In genomic region chr17:11935734-11936406, GRCh38 we compare ENCODE assay signal across 1 cellular context.
A peak's percentile ranks its signal among the peaks of the same experiment; 100 is the strongest.
TF ChIP-seq lines count a peak whose summit lies in the region.

No MANE protein-coding gene starts in this region.

TF ChIP-seq in H1, 55 proteins besides CTCF, POLR2A, EP300 and RAD21 (continued from another document):
- TF ChIP-seq CHD7 (IDR thresholded peaks at IDR 0.05; ENCODE audit: insufficient replicate concordance, low read length) (peak; percentile 54), JUND (IDR thresholded peaks at IDR 0.05; ENCODE audit: low read length) (no peak), TCF12 (IDR thresholded peaks at IDR 0.05; ENCODE audit: low read depth, low read length) (no peak), ASH2L (IDR thresholded peaks at IDR 0.05; ENCODE audit: low read length) (no peak), CBX5 (IDR thresholded peaks at IDR 0.05; ENCODE audit: low read depth, low read length) (no peak), MAX (IDR thresholded peaks at IDR 0.05) (no peak)
